24 cellular contexts compared by ENCODE assay signal in the genomic region with DNA sequence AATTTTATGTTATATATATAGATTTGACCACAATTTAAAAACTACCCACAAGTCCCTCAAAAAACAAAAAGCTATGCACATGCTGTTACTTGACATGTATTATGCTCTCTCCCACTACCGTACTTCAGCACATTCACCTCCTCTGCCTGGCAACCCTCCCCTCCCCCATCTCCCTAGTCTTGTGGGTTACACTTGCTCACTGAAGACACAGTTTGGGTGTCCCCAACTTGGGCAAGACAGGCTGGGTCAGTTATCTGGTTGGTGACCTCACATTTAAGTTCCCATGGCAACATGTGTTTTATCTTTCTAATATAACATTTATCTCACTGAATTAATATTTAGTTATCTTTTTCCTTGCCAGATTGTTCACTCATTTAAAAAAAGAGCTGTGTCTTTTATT.
"Had no signal": no experiment of that assay in that cellular context is flagged by ENCODE, and none has a peak within 500 bp of the region (broad histone marks: within the 10 kb centered on the region; RNA-seq: fewer than 3 reads in every experiment).

No MANE protein-coding gene starts in this region.

- ATAC-seq: activated CD8-positive, alpha-beta T cell treated with anti-CD3 and anti-CD28 coated beads, Interleukin-2, amount 10 ng/mL, durations not matched to agents 7 days and 5 days; activated naive CD8-positive, alpha-beta T cell treated with anti-CD3 and anti-CD28 coated beads, Interleukin-2, amount 50 U/mL, for 24 hours; left colon; stimulated activated naive CD8-positive, alpha-beta T cell treated with anti-CD3 and anti-CD28 coated beads, Interleukin-15, Interleukin-2, amounts not matched to agents 100 U/mL and 50 U/mL, for 24 hours had no signal

- H3K4me1 Mint-ChIP-seq: activated B cell treated with CpG ODN at 0.5 μM for 24 hours; activated naive CD4-positive, alpha-beta T cell treated with anti-CD3 and anti-CD28 coated beads, Interleukin-2, amount 10 ng/mL, durations not matched to agents 7 days and 5 days; activated naive CD8-positive, alpha-beta T cell treated with anti-CD3 and anti-CD28 coated beads, Interleukin-2, amount 50 U/mL, for 24 hours; mesothelial cell of epicardium; nephron had no signal

- DNase-seq: activated B cell treated with CpG ODN at 0.5 μM for 24 hours; activated CD4-positive, alpha-beta T cell treated with anti-CD3 and anti-CD28 coated beads for 48 hours; activated CD8-positive, alpha-beta T cell treated with anti-CD3 and anti-CD28 coated beads, Interleukin-2, amount 10 ng/mL, durations not matched to agents 7 days and 5 days; activated naive CD4-positive, alpha-beta T cell treated with anti-CD3 and anti-CD28 coated beads, Interleukin-2, amount 10 ng/mL, durations not matched to agents 7 days and 5 days; activated naive CD8-positive, alpha-beta T cell treated with anti-CD3 and anti-CD28 coated beads, Interleukin-2, amount 50 U/mL, for 24 hours; activated T-cell treated with anti-CD3 and anti-CD28 coated beads, Interleukin-2, amount 50 U/mL, for 24 hours; anterior cingulate cortex; cortex of kidney; effector CD4-positive, alpha-beta T cell; esophagus squamous epithelium; islet precursor cell; left colon; nucleus accumbens; stimulated activated CD4-positive, alpha-beta T cell treated with anti-CD3 and anti-CD28 coated beads, Interleukin-2, amount 100 ng/mL, for 24 hours; stimulated activated naive CD8-positive, alpha-beta T cell treated with anti-CD3 and anti-CD28 coated beads, Interleukin-15, Interleukin-2, amounts not matched to agents 100 U/mL and 50 U/mL, for 24 hours; substantia nigra had no signal

- H3K27me3 Mint-ChIP-seq: activated B cell treated with CpG ODN at 0.5 μM for 24 hours; activated naive CD4-positive, alpha-beta T cell treated with anti-CD3 and anti-CD28 coated beads, Interleukin-2, amount 10 ng/mL, durations not matched to agents 7 days and 5 days; activated naive CD8-positive, alpha-beta T cell treated with anti-CD3 and anti-CD28 coated beads, Interleukin-2, amount 50 U/mL, for 24 hours; activated T-cell treated with anti-CD3 and anti-CD28 coated beads, Interleukin-2, amount 50 U/mL, for 24 hours had no signal

- H3K4me1 ChIP-seq: breast epithelium, esophagus squamous epithelium, tibial nerve had no signal

- H3K27ac Mint-ChIP-seq: activated B cell treated with CpG ODN at 0.5 μM for 24 hours; activated CD8-positive, alpha-beta T cell treated with anti-CD3 and anti-CD28 coated beads, Interleukin-2, amount 10 ng/mL, durations not matched to agents 7 days and 5 days; activated naive CD4-positive, alpha-beta T cell treated with anti-CD3 and anti-CD28 coated beads, Interleukin-2, amount 10 ng/mL, durations not matched to agents 7 days and 5 days; activated naive CD8-positive, alpha-beta T cell treated with anti-CD3 and anti-CD28 coated beads, Interleukin-2, amount 50 U/mL, for 24 hours; activated T-cell treated with anti-CD3 and anti-CD28 coated beads, Interleukin-2, amount 50 U/mL, for 24 hours; activated T-helper 2 cell treated with anti-CD3 and anti-CD28 coated beads, Interferon-gamma antibody, Interleukin-2, Interleukin-4, amounts not matched to agents 10 μg/mL and 5 μg/mL and 100 μg/mL, durations not matched to agents 14 hours and 24 hours and 36 hours; mesothelial cell of epicardium; nephron had no signal

- FAIRE-seq: endothelial cell of umbilical vein, urothelium cell line had no signal

- H3K9me3 Mint-ChIP-seq: activated B cell treated with CpG ODN at 0.5 μM for 24 hours; activated naive CD4-positive, alpha-beta T cell treated with anti-CD3 and anti-CD28 coated beads, Interleukin-2, amount 10 ng/mL, durations not matched to agents 7 days and 5 days; activated naive CD8-positive, alpha-beta T cell treated with anti-CD3 and anti-CD28 coated beads, Interleukin-2, amount 50 U/mL, for 24 hours; activated T-cell treated with anti-CD3 and anti-CD28 coated beads, Interleukin-2, amount 50 U/mL, for 24 hours; activated T-helper 2 cell treated with anti-CD3 and anti-CD28 coated beads, Interferon-gamma antibody, Interleukin-2, Interleukin-4, amounts not matched to agents 10 μg/mL and 5 μg/mL and 100 μg/mL, durations not matched to agents 14 hours and 24 hours and 36 hours; mesothelial cell of epicardium; nephron had no signal

- H3K9me3 ChIP-seq: breast epithelium, esophagus squamous epithelium, tibial nerve had no signal

- H3K36me3 ChIP-seq: breast epithelium had no signal

- H3K27me3 ChIP-seq: breast epithelium, esophagus squamous epithelium, tibial nerve had no signal

- H3K4me3 ChIP-seq: breast epithelium, esophagus squamous epithelium, lung, tibial nerve had no signal

- H3K27ac ChIP-seq: breast epithelium, esophagus squamous epithelium, tibial nerve had no signal

- H3K4me3 Mint-ChIP-seq: activated B cell treated with CpG ODN at 0.5 μM for 24 hours; activated CD8-positive, alpha-beta T cell treated with anti-CD3 and anti-CD28 coated beads, Interleukin-2, amount 10 ng/mL, durations not matched to agents 7 days and 5 days; activated naive CD4-positive, alpha-beta T cell treated with anti-CD3 and anti-CD28 coated beads, Interleukin-2, amount 10 ng/mL, durations not matched to agents 7 days and 5 days; activated naive CD8-positive, alpha-beta T cell treated with anti-CD3 and anti-CD28 coated beads, Interleukin-2, amount 50 U/mL, for 24 hours; activated T-cell treated with anti-CD3 and anti-CD28 coated beads, Interleukin-2, amount 50 U/mL, for 24 hours; mesothelial cell of epicardium; nephron had no signal
